Comparison of ENCODE assay signal across 21 cellular contexts in genomic region chrX:124747295-124747694, GRCh38.
DNase-seq lines count a peak whose midpoint lies in the region; FAIRE-seq and TF ChIP-seq lines count a peak whose summit lies in the region.
"Had no signal": no experiment of that assay in that cellular context is flagged by ENCODE, and none has a peak within 500 bp of the region (broad histone marks: within the 10 kb centered on the region; RNA-seq: fewer than 3 reads in every experiment).

No MANE protein-coding gene starts in this region.

- no peak for TF ChIP-seq CTCF in astrocyte (IDR thresholded peaks at IDR 0.05; ENCODE audit: insufficient read depth, low read depth, low read length)
- no peak for TF ChIP-seq CTCF in HFFc6 (IDR thresholded peaks at IDR 0.05)

- DNase-seq in GM19239 (ENCODE audit: insufficient read length, low spot score) (no peak), HEK293T (ENCODE audit: extremely low spot score) (no peak), astrocyte (ENCODE audit: low read depth) (no peak), HFFc6 (no peak), NCI-H1694 treated with DMSO at 0.1 percent for 48 hours (lab: John Stamatoyannopoulos, UW) (no peak)
- DNase-seq: 8988T; ACHN; BE2C; C1 segment of cervical spinal cord; Caco-2; Calu3; CD4-positive, CD25-positive, alpha-beta regulatory T cell; CD8-positive, alpha-beta T cell; DMS79 treated with DMSO at 0.1 percent for 48 hours; GF-D8 had no signal

- H3K9me3 Mint-ChIP-seq in astrocyte (ENCODE audit: unreplicated experiment) (no peaks in the 10 kb centered on the region), HFFc6 (no peaks in the 10 kb centered on the region)
- H3K9me3 Mint-ChIP-seq: CD14-positive monocyte; CD4-positive, CD25-positive, alpha-beta regulatory T cell; CD8-positive, alpha-beta T cell had no signal

- H3K4me2 ChIP-seq in astrocyte (ENCODE audit: low read length): no peak overlapping the region
- H3K4me2 ChIP-seq: BLaER1 had no signal

- H3K79me2 ChIP-seq in astrocyte (ENCODE audit: insufficient read depth, low read length): no peaks in the 10 kb centered on the region

- no peak overlapping the region for H3K27ac Mint-ChIP-seq in astrocyte (ENCODE audit: unreplicated experiment)
- no peak overlapping the region for H3K27ac Mint-ChIP-seq in HFFc6
- H3K27ac Mint-ChIP-seq: CD14-positive monocyte; CD4-positive, CD25-positive, alpha-beta regulatory T cell; CD8-positive, alpha-beta T cell had no signal

- CTCF ChIA-PET in HEK293T (lab: Yijun Ruan, JAX): no interaction called here

- H3K27ac ChIP-seq in astrocyte (ENCODE audit: low read depth, low read length): no peak overlapping the region
- H3K27ac ChIP-seq: BLaER1 had no signal

- H3K27me3 Mint-ChIP-seq in astrocyte (ENCODE audit: low read depth, unreplicated experiment) (no peaks in the 10 kb centered on the region), HFFc6 (ENCODE audit: insufficient read depth) (no peaks in the 10 kb centered on the region)
- H3K27me3 Mint-ChIP-seq: CD4-positive, CD25-positive, alpha-beta regulatory T cell had no signal

- no peaks in the 10 kb centered on the region for H3K36me3 ChIP-seq in astrocyte (ENCODE audit: insufficient read depth, low read length)
- H3K36me3 ChIP-seq: BE2C, BLaER1 had no signal

- H3K36me3 Mint-ChIP-seq in astrocyte (ENCODE audit: low read depth, unreplicated experiment) (no peaks in the 10 kb centered on the region), HFFc6 (ENCODE audit: low read depth) (no peaks in the 10 kb centered on the region)
- H3K36me3 Mint-ChIP-seq: CD14-positive monocyte; CD4-positive, CD25-positive, alpha-beta regulatory T cell; CD8-positive, alpha-beta T cell had no signal

- no peak overlapping the region for H3K4me3 ChIP-seq in astrocyte (ENCODE audit: insufficient read depth, low read depth, low read length)
- H3K4me3 ChIP-seq: BLaER1 had no signal

- peak; percentile 48 for FAIRE-seq in GM19239 (lab: Jason Lieb, UNC)
- peak; percentile 43 for FAIRE-seq in astrocyte (lab: Jason Lieb, UNC)
- FAIRE-seq: A204.1, D721Med, G401.6, GM12891 had no signal

- no peak overlapping the region for H2AFZ ChIP-seq in astrocyte (ENCODE audit: low read depth, low read length)

- H3K4me3 Mint-ChIP-seq in astrocyte (ENCODE audit: unreplicated experiment) (no peak overlapping the region), HFFc6 (no peak overlapping the region)
- H3K4me3 Mint-ChIP-seq: CD14-positive monocyte; CD4-positive, CD25-positive, alpha-beta regulatory T cell; CD8-positive, alpha-beta T cell had no signal

- no peaks in the 10 kb centered on the region for H3K9me3 ChIP-seq in astrocyte (ENCODE audit: insufficient read depth, low read depth, low read length)
- H3K9me3 ChIP-seq: BE2C, BLaER1, Caco-2 had no signal

- POLR2A ChIA-PET in HEK293T (lab: Yijun Ruan, JAX): no interaction called here

- H3K9ac ChIP-seq in astrocyte (ENCODE audit: low read length): no peak overlapping the region
- H3K9ac ChIP-seq: BLaER1 had no signal

- H3K4me1 ChIP-seq in astrocyte (ENCODE audit: insufficient read depth, low read length): no peaks in the 10 kb centered on the region
- H3K4me1 ChIP-seq: BE2C, BLaER1, Caco-2 had no signal

- H3K4me1 Mint-ChIP-seq in astrocyte (ENCODE audit: low read depth, unreplicated experiment) (no peaks in the 10 kb centered on the region), HFFc6 (ENCODE audit: low read depth) (no peaks in the 10 kb centered on the region)
- H3K4me1 Mint-ChIP-seq: CD14-positive monocyte; CD4-positive, CD25-positive, alpha-beta regulatory T cell had no signal

- H4K20me1 ChIP-seq in astrocyte (ENCODE audit: insufficient read depth, low read length): no peaks in the 10 kb centered on the region
- H4K20me1 ChIP-seq: BLaER1 had no signal

- H3K27me3 ChIP-seq in astrocyte (ENCODE audit: insufficient read depth, low read length): no peaks in the 10 kb centered on the region
- H3K27me3 ChIP-seq: BE2C had no signal

TF ChIP-seq in HEK293T, 16 proteins besides CTCF, POLR2A, EP300 and RAD21:
- TF ChIP-seq ELF4 (IDR thresholded peaks at IDR 0.05) (peak; percentile 69), TARDBP (IDR thresholded peaks at IDR 0.05) (no peak)
